In genomic region chr12:83016226-83016835, GRCh38 we compare ENCODE assay signal across 8 cellular contexts.
DNase-seq lines count a peak whose midpoint lies in the region; ATAC-seq, FAIRE-seq and TF ChIP-seq lines count a peak whose summit lies in the region.

No MANE protein-coding gene starts in this region.

- H3K4me1 ChIP-seq in fibroblast of lung (ENCODE audit: control insufficient read depth, extremely low read depth, insufficient read depth, low read length) = no peaks in the 10 kb centered on the region
- peaks cover 0 to 11% (median 0%) of the 10 kb centered on the region in 3 donors for H3K4me1 ChIP-seq in pancreas

- H3K27ac Mint-ChIP-seq in chondrocyte (ENCODE audit: unreplicated experiment) = no peak overlapping the region

- peak; percentile 90 to 94 (median 92) for ATAC-seq in pancreas

- TF ChIP-seq CTCF in fibroblast of lung (conservative IDR thresholded peaks at IDR 0.05 in 1 of 2, IDR thresholded peaks at IDR 0.05 in 1 of 2; ENCODE audit: low read depth in 1 of 2, low read length in 2 of 2) (no peak), pancreas (IDR thresholded peaks at IDR 0.05) (no peak), chondrocyte (IDR thresholded peaks at IDR 0.05) (no peak)

- H3K36me3 ChIP-seq in fibroblast of lung (ENCODE audit: control insufficient read depth, insufficient read depth, low read length) (no peaks in the 10 kb centered on the region), pancreas (no peaks in the 10 kb centered on the region)

- H3K9ac ChIP-seq in fibroblast of lung (ENCODE audit: insufficient read depth, low read length) = no peak overlapping the region

- peak overlapping the region in 3 of 4 experiments; percentile 49 to 77 (median 57) for H3K4me3 ChIP-seq in fibroblast of lung (replicated peaks in 1 of 4; ENCODE audit: control extremely low read depth in 1 of 4, insufficient read depth in 1 of 4, low read depth in 3 of 4, low read length in 4 of 4)
- peak overlapping the region in 2 of 4 donors; percentile 21 to 30 for H3K4me3 ChIP-seq in pancreas

- H2AFZ ChIP-seq in fibroblast of lung (ENCODE audit: low read length) = no peak overlapping the region

- H3K27me3 ChIP-seq in fibroblast of lung (ENCODE audit: control insufficient read depth, insufficient read depth, low read length) (no peaks in the 10 kb centered on the region), pancreas (no peaks in the 10 kb centered on the region)

- no peak overlapping the region for H3K4me3 Mint-ChIP-seq in chondrocyte (ENCODE audit: unreplicated experiment)

- H3K4me1 Mint-ChIP-seq in chondrocyte (ENCODE audit: low read depth) = peaks cover 3% of the 10 kb centered on the region

- H3K4me2 ChIP-seq in fibroblast of lung (ENCODE audit: extremely low read depth, insufficient read depth, low read length) = peak overlapping the region; percentile 59

- H3K27me3 Mint-ChIP-seq in chondrocyte (ENCODE audit: low read depth) = no peaks in the 10 kb centered on the region

- DNase-seq in Ammon's horn (ENCODE audit: low spot score) (peak; percentile 27), NCI-H460 (ENCODE audit: extremely low read depth, low read depth) (peak; percentile 48), fibroblast of lung (ENCODE audit: low read depth in 2 of 2) (peak; percentile 88 to 94), pancreas (peak in 3 of 6 donors; percentile 47 to 72 (median 54)), GM12892 (ENCODE audit: insufficient read length) (no peak), putamen (ENCODE audit: low spot score) (no peak), chondrocyte (ENCODE audit: low spot score) (no peak), RCC 7860 (ENCODE audit: low spot score) (no peak)

- H3K27ac ChIP-seq in fibroblast of lung (ENCODE audit: insufficient read depth, low read length) = no peak overlapping the region
- H3K27ac ChIP-seq in pancreas = peak overlapping the region; percentile 37 to 74 (median 57)

- intact Hi-C loops in pancreas (cut with DNase I) = no loop called here

- WGBS in pancreas, 2 donors = 28 to 38% methylated on average over 1 of the region's 1 CpG

- H3K79me2 ChIP-seq in fibroblast of lung (ENCODE audit: control insufficient read depth, insufficient read depth, low read length) = no peaks in the 10 kb centered on the region

- H3K9me3 Mint-ChIP-seq in chondrocyte (ENCODE audit: low read depth) = no peaks in the 10 kb centered on the region

- H4K20me1 ChIP-seq in fibroblast of lung (ENCODE audit: control insufficient read depth, extremely low read depth, insufficient read depth, low read length) = no peaks in the 10 kb centered on the region

- H3K36me3 Mint-ChIP-seq in chondrocyte (ENCODE audit: low read depth) = no peaks in the 10 kb centered on the region

- H3K9me3 ChIP-seq in fibroblast of lung (ENCODE audit: control insufficient read depth, insufficient read depth, low read depth, low read length) (no peaks in the 10 kb centered on the region), pancreas (no peaks in the 10 kb centered on the region)

- peak; percentile 20 for FAIRE-seq in pancreas (lab: Jason Lieb, UNC)
- FAIRE-seq in GM12892 (lab: Jason Lieb, UNC) = no peak
- FAIRE-seq in RCC 7860 (lab: Jason Lieb, UNC) = no peak

- no peak for TF ChIP-seq POLR2A in GM12892 (IDR thresholded peaks at IDR 0.05; ENCODE audit: low read depth, low read length)

Comparison
In these comparisons a context has a peak if more than half of its experiments do, and no peak if none do; other contexts are left out.
1. DNase-seq: peak in Ammon's horn (single experiment), NCI-H460 (single experiment) and fibroblast of lung (2 of 2); none in GM12892 (single experiment), putamen (single experiment), chondrocyte (single experiment) and RCC 7860 (single experiment).